8 cellular contexts compared by ENCODE assay signal in the genomic region with DNA sequence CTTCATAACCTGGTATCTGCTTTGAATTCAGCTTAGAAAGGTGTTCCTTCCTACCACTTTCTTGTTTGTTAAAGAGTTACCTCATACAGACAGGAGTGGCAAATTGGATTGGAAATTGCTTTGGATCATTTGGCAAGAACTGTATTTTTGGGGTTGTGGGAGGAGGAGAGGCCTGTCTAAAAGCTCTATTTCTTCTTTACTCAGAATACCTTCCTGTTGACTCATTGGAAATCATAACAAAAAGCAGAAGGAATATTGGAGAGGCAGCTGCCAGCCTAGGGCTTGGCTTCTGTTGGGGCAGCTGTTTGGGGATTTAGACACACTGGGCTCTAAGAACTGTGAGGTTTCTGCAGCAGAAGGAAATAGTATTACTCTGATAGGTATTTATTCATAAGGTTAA. TPM values are rescaled to one million over a fixed set of nuclear protein-coding genes. Genes with fewer than 3 reads are reported as not detected.
DNase-seq lines count a peak whose midpoint lies in the region; ATAC-seq and TF ChIP-seq lines count a peak whose summit lies in the region.

No MANE protein-coding gene starts in this region.

- peak overlapping the region; percentile 88 for H2AK5ac ChIP-seq in mesenchymal stem cell (ENCODE audit: low read length, severe bottlenecking)

- no peaks in the 10 kb centered on the region for H3K9me2 ChIP-seq in OCI-LY1 (ENCODE audit: low read depth, low read length)

- H3K4me3 ChIP-seq in OCI-LY1 (ENCODE audit: low read depth, low read length, poor library complexity, severe bottlenecking) (no peak overlapping the region), mesenchymal stem cell (ENCODE audit: insufficient read depth in 1 of 2, low read depth in 1 of 2, low read length in 2 of 2) (peak overlapping the region in 1 of 2 experiments; percentile 56)

- H3K18ac ChIP-seq in mesenchymal stem cell (ENCODE audit: low read depth in 1 of 2, low read length in 2 of 2): peak overlapping the region in 1 of 2 experiments; percentile 27

- no peaks in the 10 kb centered on the region for H3K27me3 ChIP-seq in OCI-LY1 (ENCODE audit: insufficient read depth, low read length)
- no peaks in the 10 kb centered on the region for H3K27me3 ChIP-seq in mesenchymal stem cell (ENCODE audit: control insufficient read depth in 1 of 2, insufficient read depth in 1 of 2, low read length in 2 of 2)

- H4K8ac ChIP-seq in mesenchymal stem cell (ENCODE audit: low read length): no peak overlapping the region

- H4K91ac ChIP-seq in mesenchymal stem cell (ENCODE audit: low read length): no peak overlapping the region

- no peaks in the 10 kb centered on the region for H3K27me3 Mint-ChIP-seq in T-helper 1 cell treated with Interleukin-12 subunit alpha and Interleukin-12 subunit beta and Interleukin-4 antibody, amounts not matched to agents 30 μg/mL and 1 μg/mL, for 36 hours (ENCODE audit: low read depth)

- no peak overlapping the region for H3K14ac ChIP-seq in mesenchymal stem cell (ENCODE audit: low read length in 2 of 2)

- no peaks in the 10 kb centered on the region for H4K20me1 ChIP-seq in OCI-LY1 (ENCODE audit: insufficient read depth, low read length)

- TF ChIP-seq CTCF in OCI-LY1 (IDR thresholded peaks at IDR 0.05; ENCODE audit: low read length): no peak

- peaks cover 9% of the 10 kb centered on the region for H3K36me3 Mint-ChIP-seq in T-helper 1 cell treated with Interleukin-12 subunit alpha and Interleukin-12 subunit beta and Interleukin-4 antibody, amounts not matched to agents 30 μg/mL and 1 μg/mL, for 36 hours (ENCODE audit: low read depth)

- no peak overlapping the region for H2BK15ac ChIP-seq in mesenchymal stem cell (ENCODE audit: low read depth, poor library complexity, severe bottlenecking)

- H3K36me3 ChIP-seq in OCI-LY1 (ENCODE audit: insufficient read depth, low read length): peaks cover 7% of the 10 kb centered on the region; the same call in 1 of the 2 replicates
- peaks cover 0 to 6% of the 10 kb centered on the region in 2 experiments for H3K36me3 ChIP-seq in mesenchymal stem cell (ENCODE audit: control insufficient read depth in 1 of 2, insufficient read depth in 2 of 2, low read depth in 1 of 2, low read length in 2 of 2)

- no peaks in the 10 kb centered on the region for H3F3A ChIP-seq in OCI-LY1 (ENCODE audit: insufficient read depth, low read length)

- H3K4me1 Mint-ChIP-seq in T-helper 1 cell treated with Interleukin-12 subunit alpha and Interleukin-12 subunit beta and Interleukin-4 antibody, amounts not matched to agents 30 μg/mL and 1 μg/mL, for 36 hours (ENCODE audit: low read depth): peaks cover 49% of the 10 kb centered on the region

- ATAC-seq in GM21423 (IDR thresholded peaks at IDR 0.05; ENCODE audit: unreplicated experiment): no peak

- H2BK5ac ChIP-seq in mesenchymal stem cell (ENCODE audit: low read depth, low read length, poor library complexity, severe bottlenecking): peak overlapping the region; percentile 81

- H3K4me1 ChIP-seq in OCI-LY1 (ENCODE audit: insufficient read depth, low read length, severe bottlenecking) (peaks cover 39% of the 10 kb centered on the region), mesenchymal stem cell (ENCODE audit: control insufficient read depth, insufficient read depth, low read depth, low read length) (peaks cover 11% of the 10 kb centered on the region)

- H3K9me3 ChIP-seq in OCI-LY1 (ENCODE audit: low read length) (no peaks in the 10 kb centered on the region), mesenchymal stem cell (ENCODE audit: control insufficient read depth, low read length) (no peaks in the 10 kb centered on the region)

- no peaks in the 10 kb centered on the region for H3K79me1 ChIP-seq in mesenchymal stem cell (replicated peaks; ENCODE audit: low read length, poor library complexity, severe bottlenecking)

- H3K79me2 ChIP-seq in OCI-LY1 (ENCODE audit: insufficient read depth, low read length): peaks cover 95% of the 10 kb centered on the region

- H3K23ac ChIP-seq in mesenchymal stem cell (ENCODE audit: low read length in 2 of 2): no peak overlapping the region

- H3K9ac ChIP-seq in OCI-LY1 (ENCODE audit: low read length) (no peak overlapping the region; the same call in 1 of the 2 replicates), mesenchymal stem cell (ENCODE audit: low read length) (peak overlapping the region; percentile 93)

- no peak overlapping the region for H2AFZ ChIP-seq in OCI-LY1 (ENCODE audit: low read length)
- H2AFZ ChIP-seq in mesenchymal stem cell (ENCODE audit: low read depth, low read length): no peak overlapping the region

- H3K27ac ChIP-seq in OCI-LY1 (ENCODE audit: low read depth, low read length, poor library complexity, severe bottlenecking) (peak overlapping the region; percentile 37), cingulate gyrus (ENCODE audit: low read depth, low read length) (peak overlapping the region; percentile 51), mesenchymal stem cell (ENCODE audit: low read length, poor library complexity, severe bottlenecking) (peak overlapping the region; percentile 98)

- no peaks in the 10 kb centered on the region for H3K9me3 Mint-ChIP-seq in T-helper 1 cell treated with Interleukin-12 subunit alpha and Interleukin-12 subunit beta and Interleukin-4 antibody, amounts not matched to agents 30 μg/mL and 1 μg/mL, for 36 hours

- DNase-seq in T-helper 1 cell (no peak), mesenchymal stem cell (peak; percentile 85), NCI-H2107 (lab: John Stamatoyannopoulos, UW) (no peak), nucleus accumbens (lab: John Stamatoyannopoulos, UW) (no peak)

- H3K4me2 ChIP-seq in OCI-LY1 (ENCODE audit: low read length): peak overlapping the region; percentile 68; the same call in 1 of the 2 replicates
- peak overlapping the region; percentile 59 for H3K4me2 ChIP-seq in mesenchymal stem cell (ENCODE audit: low read length, poor library complexity, severe bottlenecking)

- H2BK120ac ChIP-seq in mesenchymal stem cell (ENCODE audit: low read depth, low read length): no peak overlapping the region

- peak overlapping the region in 1 of 2 experiments; percentile 30 for H3K4ac ChIP-seq in mesenchymal stem cell (ENCODE audit: low read depth in 1 of 2, low read length in 2 of 2)

- peak overlapping the region; percentile 91 for H3K27ac Mint-ChIP-seq in T-helper 1 cell treated with Interleukin-12 subunit alpha and Interleukin-12 subunit beta and Interleukin-4 antibody, amounts not matched to agents 30 μg/mL and 1 μg/mL, for 36 hours

- H3K4me3 Mint-ChIP-seq in T-helper 1 cell treated with Interleukin-12 subunit alpha and Interleukin-12 subunit beta and Interleukin-4 antibody, amounts not matched to agents 30 μg/mL and 1 μg/mL, for 36 hours: no peak overlapping the region

- H2BK12ac ChIP-seq in mesenchymal stem cell (ENCODE audit: low read length in 2 of 2): no peak overlapping the region

RNA-seq across cellular contexts. Expression of gene IQGAP1, which starts 14.2 kb away (rescaled TPM):
- polyA plus RNA-seq in mesenchymal stem cell (2013, experiment 1 of 2): 205 TPM
- 197 TPM for polyA plus RNA-seq in mesenchymal stem cell (2013, experiment 2 of 2)

RNA-seq across cellular contexts. Expression of gene ZNF774, which starts 50.1 kb away (rescaled TPM):
- polyA plus RNA-seq in mesenchymal stem cell (2013, experiment 1 of 2): 0.66 TPM
- 0.63 TPM for polyA plus RNA-seq in mesenchymal stem cell (2013, experiment 2 of 2)

Comparison
In these comparisons a context has a peak if more than half of its experiments do, and no peak if none do; other contexts are left out.
1. H3K27ac ChIP-seq: peak in every context shown above with its lines; median percentile 98 in mesenchymal stem cell; 51 in cingulate gyrus; 37 in OCI-LY1.